ENCODE assay signal across 17 cellular contexts in genomic region chr2:203399031-203399430, GRCh38.
A peak's percentile ranks its signal among the peaks of the same experiment; 100 is the strongest.
DNase-seq lines count a peak whose midpoint lies in the region; ATAC-seq, FAIRE-seq and TF ChIP-seq lines count a peak whose summit lies in the region.
"Had no signal": no experiment of that assay in that cellular context is flagged by ENCODE, and none has a peak within 500 bp of the region (broad histone marks: within the 10 kb centered on the region; RNA-seq: fewer than 3 reads in every experiment).

No MANE protein-coding gene starts in this region.

- no peak overlapping the region for H3K9ac ChIP-seq in IMR-90 (ENCODE audit: low read depth, low read length)

- no peak overlapping the region for H3K27ac ChIP-seq in IMR-90 (ENCODE audit: insufficient read depth, low read length)
- H3K27ac ChIP-seq: C4-2B had no signal

- H3K4me1 ChIP-seq in IMR-90 (ENCODE audit: control insufficient read depth, insufficient read depth, low read length), result peaks cover 14% of the 10 kb centered on the region
- H3K4me1 ChIP-seq: BE2C had no signal

- H3K36me3 Mint-ChIP-seq in progenitor cell of endocrine pancreas (ENCODE audit: insufficient read depth), result peaks cover 26% of the 10 kb centered on the region

- CTCF ChIA-PET in IMR-90 (lab: Yijun Ruan, JAX), result interaction anchor here (0.6 kb wide), 1 partner anchor 9 kb away, joined by 3 read pairs; no protein-coding TSS in a partner anchor

- peaks cover 7 to 23% of the 10 kb centered on the region in 2 experiments; a peak in 3 of 4 replicates for H3K79me1 ChIP-seq in IMR-90 (ENCODE audit: low read depth in 1 of 2, low read length in 2 of 2)

- no peak overlapping the region for H3K27ac Mint-ChIP-seq in progenitor cell of endocrine pancreas

- H2BK20ac ChIP-seq in IMR-90 (ENCODE audit: low read depth, low read length), result no peak overlapping the region

- dilution Hi-C loops in IMR-90 (cut with HindIII; ENCODE audit: low sequenced_read_pairs, unreplicated experiment), result no loop called here

- no peak overlapping the region for H3K4ac ChIP-seq in IMR-90 (ENCODE audit: low read depth, low read length)

- no peaks in the 10 kb centered on the region for H4K20me1 ChIP-seq in IMR-90 (ENCODE audit: insufficient read depth, low read length)

- H2BK120ac ChIP-seq in IMR-90 (ENCODE audit: low read depth, low read length), result no peak overlapping the region

- ATAC-seq in IMR-90 (ENCODE audit: low read depth), result no peak
- ATAC-seq in GM18502 (IDR thresholded peaks at IDR 0.05; ENCODE audit: poor library complexity, unreplicated experiment), result no peak
- ATAC-seq in GM21447 (IDR thresholded peaks at IDR 0.05; ENCODE audit: unreplicated experiment), result no peak
- ATAC-seq: A549 had no signal

- H2AFZ ChIP-seq in IMR-90 (replicated peaks; ENCODE audit: low read length, poor library complexity), result no peak overlapping the region

- no peak overlapping the region for H4K91ac ChIP-seq in IMR-90 (ENCODE audit: insufficient read depth, low read depth, low read length)

- H4K5ac ChIP-seq in IMR-90 (ENCODE audit: low read depth, low read length), result no peak overlapping the region

- no peak overlapping the region for H2BK15ac ChIP-seq in IMR-90 (ENCODE audit: low read depth, low read length)

- peak overlapping the region; percentile 1 for H2BK5ac ChIP-seq in IMR-90 (ENCODE audit: low read depth, low read length, poor library complexity, severe bottlenecking)

- no peaks in the 10 kb centered on the region for H3K4me1 Mint-ChIP-seq in progenitor cell of endocrine pancreas (ENCODE audit: low read depth)

- DNase-seq in GM19239 (ENCODE audit: insufficient read length, low spot score) (no peak), IMR-90 (peak; percentile 31), fibroblast of mammary gland (ENCODE audit: low read depth) (peak; percentile 58), progenitor cell of endocrine pancreas (ENCODE audit: low spot score, unreplicated experiment) (no peak)
- DNase-seq in activated CD4-positive, alpha-beta T cell treated with anti-CD3 and anti-CD28 coated beads for 48 hours, result no peak
- DNase-seq: BE2C; CD4-positive, alpha-beta memory T cell; DMS79; EL; GDM1; GOT3; H9; KBM-7 had no signal

- no peak overlapping the region for H3K18ac ChIP-seq in IMR-90 (ENCODE audit: low read depth, low read length)

- H3K9me3 Mint-ChIP-seq in progenitor cell of endocrine pancreas (ENCODE audit: low read depth), result no peaks in the 10 kb centered on the region
- H3K9me3 Mint-ChIP-seq: H9 had no signal

- peak; percentile 47 for FAIRE-seq in GM19239 (lab: Jason Lieb, UNC)
- FAIRE-seq: A549 had no signal

- TF ChIP-seq CTCF in IMR-90 (conservative IDR thresholded peaks at IDR 0.05; ENCODE audit: low read depth, low read length), result no peak
- no peak for TF ChIP-seq CTCF in fibroblast of mammary gland (conservative IDR thresholded peaks at IDR 0.05; ENCODE audit: control insufficient read depth, insufficient read depth, low read depth, low read length)
- TF ChIP-seq CTCF in progenitor cell of endocrine pancreas (IDR thresholded peaks at IDR 0.05; ENCODE audit: unreplicated experiment), result no peak

- no peak overlapping the region for H4K8ac ChIP-seq in IMR-90 (ENCODE audit: low read depth in 2 of 2, low read length in 2 of 2)

- H3K36me3 ChIP-seq in IMR-90 (ENCODE audit: control insufficient read depth, insufficient read depth, low read length), result peaks cover 10% of the 10 kb centered on the region

- no peak overlapping the region for H3K14ac ChIP-seq in IMR-90 (replicated peaks; ENCODE audit: low read depth, low read length)

- H3K9me1 ChIP-seq in IMR-90 (ENCODE audit: insufficient read depth, low read length), result peaks cover 5% of the 10 kb centered on the region; the same call in 1 of the 2 replicates

- WGBS in IMR-90 (ENCODE audit: extremely low coverage in 2 of 2, insufficient read length in 1 of 2), 2 experiments, result no CpG with 5 or more reads among the region's 1 CpG

- H3K4me2 ChIP-seq in IMR-90 (ENCODE audit: low read depth, low read length), result no peak overlapping the region
- H3K4me2 ChIP-seq: A549 had no signal

- no peaks in the 10 kb centered on the region for H3K27me3 Mint-ChIP-seq in progenitor cell of endocrine pancreas
- H3K27me3 Mint-ChIP-seq: CD4-positive, alpha-beta memory T cell had no signal

- TF ChIP-seq POLR2A in IMR-90 (IDR thresholded peaks at IDR 0.05; ENCODE audit: low read depth, low read length), result no peak

- no peak overlapping the region for H2AK9ac ChIP-seq in IMR-90 (replicated peaks; ENCODE audit: low read depth, low read length, poor library complexity)

- no TSS peak for BruUV-seq in IMR-90 (replicated peaks; lab: Mats Ljungman, UMichigan)

- H3K4me3 ChIP-seq in IMR-90 (ENCODE audit: insufficient read depth, low read depth, low read length), result no peak overlapping the region
- no peak overlapping the region for H3K4me3 ChIP-seq in fibroblast of mammary gland (ENCODE audit: control insufficient read depth, low read depth, low read length)
- H3K4me3 ChIP-seq: A549 had no signal

- no peak overlapping the region for H2AK5ac ChIP-seq in IMR-90 (ENCODE audit: low read depth, low read length)

- in situ Hi-C loops in IMR-90 (cut with MboI; ENCODE audit: low sequenced_read_pairs), result no loop called here

- no peak for TF ChIP-seq RAD21 in IMR-90 (IDR thresholded peaks at IDR 0.05; ENCODE audit: low read length)

- no peaks in the 10 kb centered on the region for H3K9me3 ChIP-seq in IMR-90 (ENCODE audit: control insufficient read depth, insufficient read depth, low read length)
- H3K9me3 ChIP-seq: A549, BE2C had no signal

- H3K23ac ChIP-seq in IMR-90 (ENCODE audit: low read depth, low read length), result no peak overlapping the region

- no peak overlapping the region for H3K4me3 Mint-ChIP-seq in progenitor cell of endocrine pancreas (ENCODE audit: low read depth)
- H3K4me3 Mint-ChIP-seq: CD4-positive, alpha-beta memory T cell; H9 had no signal

- intact Hi-C loops in IMR-90 (cut with micrococcal nuclease), result no loop called here

- H3K56ac ChIP-seq in IMR-90 (ENCODE audit: extremely low read depth, insufficient read depth, low read length), result no peak overlapping the region

- H3K27me3 ChIP-seq in IMR-90 (ENCODE audit: control insufficient read depth, insufficient read depth, low read length), result no peaks in the 10 kb centered on the region
- H3K27me3 ChIP-seq: BE2C had no signal

- POLR2A ChIA-PET in IMR-90 (lab: Charles Lee; ENCODE audit: unreplicated experiment), result no interaction called here

TF ChIP-seq in IMR-90, 13 proteins besides CTCF, POLR2A, EP300 and RAD21:
- TF ChIP-seq MAZ (IDR thresholded peaks at IDR 0.05; ENCODE audit: borderline replicate concordance, low read depth, low read length) (no peak), FOS (IDR thresholded peaks at IDR 0.05; ENCODE audit: low read depth, low read length) (no peak), CHD1 (IDR thresholded peaks at IDR 0.05; ENCODE audit: low read depth, low read length) (no peak), MXI1 (IDR thresholded peaks at IDR 0.05; ENCODE audit: borderline replicate concordance, low read depth, low read length) (no peak), MAFK (IDR thresholded peaks at IDR 0.05; ENCODE audit: low read depth, low read length) (no peak), CEBPB (IDR thresholded peaks at IDR 0.05; ENCODE audit: low read depth, low read length) (no peak), NFE2L2 (IDR thresholded peaks at IDR 0.05; ENCODE audit: low read depth, low read length) (no peak), BHLHE40 (IDR thresholded peaks at IDR 0.05; ENCODE audit: low read depth, low read length) (no peak), RFX5 (IDR thresholded peaks at IDR 0.05; ENCODE audit: low read depth, low read length) (no peak), ELK1 (IDR thresholded peaks at IDR 0.05; ENCODE audit: borderline replicate concordance, low read depth, low read length) (no peak), USF2 (IDR thresholded peaks at IDR 0.05; ENCODE audit: low read depth, low read length) (no peak), RCOR1 (IDR thresholded peaks at IDR 0.05; ENCODE audit: insufficient replicate concordance, low read length) (no peak), SMC3 (IDR thresholded peaks at IDR 0.05; ENCODE audit: low read depth, low read length) (no peak)
TF ChIP-seq in IMR-90: peak in this region for 0.

Comparison
In these comparisons a context has a peak if more than half of its experiments do, and no peak if none do; other contexts are left out.
1. DNase-seq: peak in IMR-90 (single experiment) and fibroblast of mammary gland (single experiment); none in GM19239 (single experiment), activated CD4-positive, alpha-beta T cell treated with anti-CD3 and anti-CD28 coated beads for 48 hours (single experiment) and progenitor cell of endocrine pancreas (single experiment).